Comparison of ENCODE assay signal across 9 cellular contexts in the genomic region with DNA sequence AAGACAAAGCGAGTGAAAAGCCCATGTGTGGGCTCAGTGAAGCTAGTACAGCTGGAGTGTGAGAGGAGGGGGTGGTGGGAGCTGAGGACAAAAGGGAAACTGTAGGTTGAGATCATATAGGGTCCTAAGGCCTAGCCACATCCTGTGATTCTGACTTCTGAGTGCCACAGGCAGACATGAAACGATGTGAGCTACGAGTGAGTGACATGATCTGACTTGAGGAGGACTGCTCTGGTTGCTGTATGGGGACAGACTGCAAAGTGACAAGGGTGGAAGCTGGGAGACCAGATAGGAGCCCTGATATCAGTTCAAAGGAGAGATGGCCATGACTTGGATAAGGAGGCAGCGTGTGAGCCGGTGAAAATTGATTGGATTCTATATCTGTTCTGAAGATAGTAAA.
A peak's percentile ranks its signal among the peaks of the same experiment; 100 is the strongest.
DNase-seq lines count a peak whose midpoint lies in the region; ATAC-seq and TF ChIP-seq lines count a peak whose summit lies in the region.
"Had no signal": no experiment of that assay in that cellular context is flagged by ENCODE, and none has a peak within 500 bp of the region (broad histone marks: within the 10 kb centered on the region; RNA-seq: fewer than 3 reads in every experiment).

No MANE protein-coding gene starts in this region.

- peak overlapping the region in 3 of 4 donors; percentile 52 to 85 (median 78) for H3K27ac ChIP-seq in sigmoid colon
- H3K27ac ChIP-seq: parathyroid adenoma had no signal

- H3K27me3 ChIP-seq in sigmoid colon, result no peaks in the 10 kb centered on the region

- intact Hi-C loops in sigmoid colon (cut with DNase I), result no loop called here
- intact Hi-C loops in left colon (cut with DNase I, micrococcal nuclease), result no loop called here

- TF ChIP-seq CTCF in sigmoid colon (IDR thresholded peaks at IDR 0.05), result no peak

- ATAC-seq in GM19025 (IDR thresholded peaks at IDR 0.05; ENCODE audit: low read depth, unreplicated experiment) (peak; percentile 66), HG03097 (IDR thresholded peaks at IDR 0.05; ENCODE audit: low FRiP score, unreplicated experiment) (peak; percentile 75), HG02970 (IDR thresholded peaks at IDR 0.05; ENCODE audit: low FRiP score, unreplicated experiment) (no peak), left colon (no peak)

- peak; percentile 31 for DNase-seq in activated CD8-positive, alpha-beta memory T cell treated with anti-CD3 and anti-CD28 coated beads, Interleukin-2, amount 50 U/mL, for 4 hours
- DNase-seq in sigmoid colon, result no peak
- DNase-seq in NCI-H1417 treated with DMSO at 0.1 percent for 48 hours (lab: John Stamatoyannopoulos, UW), result no peak
- DNase-seq in AG08396 (ENCODE audit: low spot score), result no peak
- DNase-seq in left colon, result no peak

- peaks cover 0 to 44% (median 32%) of the 10 kb centered on the region in 4 donors for H3K4me1 ChIP-seq in sigmoid colon
- H3K4me1 ChIP-seq: parathyroid adenoma had no signal

- H3K36me3 ChIP-seq in sigmoid colon, result no peaks in the 10 kb centered on the region

- 62 to 93% methylated on average over 5 of the region's 5 CpGs for WGBS in sigmoid colon, 2 donors

- no peak for TF ChIP-seq POLR2A in sigmoid colon (IDR thresholded peaks at IDR 0.05)

- no peak for TF ChIP-seq EP300 in sigmoid colon (IDR thresholded peaks at IDR 0.05)

- H3K4me3 ChIP-seq in sigmoid colon, result no peak overlapping the region

- H3K9me3 ChIP-seq in sigmoid colon, result no peaks in the 10 kb centered on the region

Comparison
In these comparisons a context has a peak if more than half of its experiments do, and no peak if none do; other contexts are left out.
1. ATAC-seq: peak in GM19025 (single experiment) and HG03097 (single experiment); none in HG02970 (single experiment) and left colon (single experiment).